ENCODE assay signal across 1 cellular context in the genomic region with DNA sequence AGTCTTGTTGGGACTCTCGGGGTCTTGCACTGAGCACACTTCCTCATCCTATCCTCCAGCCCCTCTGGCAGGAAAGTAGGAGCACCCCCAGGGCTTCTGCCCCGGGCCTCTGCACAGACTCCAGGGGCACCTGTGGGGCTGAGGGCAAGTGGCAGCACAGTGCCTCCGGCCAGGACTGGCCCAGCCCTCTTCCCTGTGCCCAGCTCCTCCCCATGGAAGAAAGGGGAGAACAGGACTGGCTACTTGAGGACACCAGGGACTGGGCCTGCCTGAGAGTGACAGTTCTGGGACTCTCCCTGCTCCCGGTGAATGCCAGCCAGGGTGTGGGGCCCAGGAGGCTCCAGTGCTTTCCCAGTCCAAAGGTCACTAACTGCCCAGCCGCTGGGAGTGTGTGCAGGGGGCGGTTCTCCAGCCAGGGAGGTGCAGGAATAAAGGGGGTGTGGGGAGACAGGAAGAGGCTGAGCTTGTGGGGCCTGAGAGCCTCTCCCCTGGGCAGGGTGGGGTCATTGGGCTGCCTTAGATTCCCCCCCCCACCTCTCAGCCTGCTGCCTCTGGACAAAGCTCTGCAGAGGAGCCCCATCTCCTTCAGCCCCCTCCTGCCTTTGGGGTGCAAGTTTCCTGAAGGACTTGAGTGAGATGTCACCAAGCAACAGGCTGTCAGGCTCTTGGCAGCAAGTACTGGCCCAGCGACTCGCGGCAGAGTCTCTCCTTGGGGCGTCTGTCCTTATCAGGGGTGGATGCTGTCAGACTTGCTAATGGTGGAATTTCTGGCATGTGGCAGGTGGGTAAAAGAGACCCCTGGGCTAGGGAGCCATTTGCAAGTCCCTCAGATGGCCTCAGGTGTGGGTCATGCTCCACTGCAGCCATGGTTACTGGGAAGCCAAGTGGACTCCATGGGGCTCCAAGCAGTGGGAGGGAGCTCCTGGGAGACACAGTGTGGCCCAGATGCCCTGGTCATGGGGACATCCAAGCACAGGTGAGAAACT.
TF ChIP-seq lines count a peak whose summit lies in the region.

No MANE protein-coding gene starts in this region.

TF ChIP-seq in HepG2, 621 proteins besides CTCF, POLR2A, EP300 and RAD21 (continued from another document and continues in another):
- TF ChIP-seq, protein P1, sequence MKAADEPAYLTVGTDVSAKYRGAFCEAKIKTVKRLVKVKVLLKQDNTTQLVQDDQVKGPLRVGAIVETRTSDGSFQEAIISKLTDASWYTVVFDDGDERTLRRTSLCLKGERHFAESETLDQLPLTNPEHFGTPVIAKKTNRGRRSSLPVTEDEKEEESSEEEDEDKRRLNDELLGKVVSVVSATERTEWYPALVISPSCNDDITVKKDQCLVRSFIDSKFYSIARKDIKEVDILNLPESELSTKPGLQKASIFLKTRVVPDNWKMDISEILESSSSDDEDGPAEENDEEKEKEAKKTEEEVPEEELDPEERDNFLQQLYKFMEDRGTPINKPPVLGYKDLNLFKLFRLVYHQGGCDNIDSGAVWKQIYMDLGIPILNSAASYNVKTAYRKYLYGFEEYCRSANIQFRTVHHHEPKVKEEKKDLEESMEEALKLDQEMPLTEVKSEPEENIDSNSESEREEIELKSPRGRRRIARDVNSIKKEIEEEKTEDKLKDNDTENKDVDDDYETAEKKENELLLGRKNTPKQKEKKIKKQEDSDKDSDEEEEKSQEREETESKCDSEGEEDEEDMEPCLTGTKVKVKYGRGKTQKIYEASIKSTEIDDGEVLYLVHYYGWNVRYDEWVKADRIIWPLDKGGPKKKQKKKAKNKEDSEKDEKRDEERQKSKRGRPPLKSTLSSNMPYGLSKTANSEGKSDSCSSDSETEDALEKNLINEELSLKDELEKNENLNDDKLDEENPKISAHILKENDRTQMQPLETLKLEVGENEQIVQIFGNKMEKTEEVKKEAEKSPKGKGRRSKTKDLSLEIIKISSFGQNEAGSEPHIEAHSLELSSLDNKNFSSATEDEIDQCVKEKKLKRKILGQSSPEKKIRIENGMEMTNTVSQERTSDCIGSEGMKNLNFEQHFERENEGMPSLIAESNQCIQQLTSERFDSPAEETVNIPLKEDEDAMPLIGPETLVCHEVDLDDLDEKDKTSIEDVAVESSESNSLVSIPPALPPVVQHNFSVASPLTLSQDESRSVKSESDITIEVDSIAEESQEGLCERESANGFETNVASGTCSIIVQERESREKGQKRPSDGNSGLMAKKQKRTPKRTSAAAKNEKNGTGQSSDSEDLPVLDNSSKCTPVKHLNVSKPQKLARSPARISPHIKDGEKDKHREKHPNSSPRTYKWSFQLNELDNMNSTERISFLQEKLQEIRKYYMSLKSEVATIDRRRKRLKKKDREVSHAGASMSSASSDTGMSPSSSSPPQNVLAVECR (CRISPR knock-in tag; IDR thresholded peaks at IDR 0.05; ENCODE audit: borderline replicate concordance) = peak; percentile 87; the same call in 1 of the 2 replicates
- TF ChIP-seq POGZ (CRISPR knock-in tag; IDR thresholded peaks at IDR 0.05) (peak; percentile 79), JDP2 (CRISPR knock-in tag; IDR thresholded peaks at IDR 0.05; ENCODE audit: borderline replicate concordance) (no peak), NFATC3 (CRISPR knock-in tag; IDR thresholded peaks at IDR 0.05) (no peak), ZNF121 (CRISPR knock-in tag; IDR thresholded peaks at IDR 0.05) (peak; percentile 55; the same call in 1 of the 2 replicates), ZNF343 (CRISPR knock-in tag; IDR thresholded peaks at IDR 0.05) (no peak; the same call in 1 of the 2 replicates), RNF2 (conservative IDR thresholded peaks at IDR 0.05; ENCODE audit: low read depth) (no peak), HNF4G (IDR thresholded peaks at IDR 0.05; ENCODE audit: borderline replicate concordance, low read depth, low read length) (peak; percentile 98), HNF4G (CRISPR knock-in tag; IDR thresholded peaks at IDR 0.05; ENCODE audit: borderline replicate concordance, low read depth) (peak; percentile 99), MEF2D (CRISPR knock-in tag; IDR thresholded peaks at IDR 0.05) (peak; percentile 84), XBP1 (CRISPR knock-in tag; IDR thresholded peaks at IDR 0.05) (no peak), AHR (CRISPR knock-in tag; IDR thresholded peaks at IDR 0.05) (no peak), ZNF644 (CRISPR knock-in tag; IDR thresholded peaks at IDR 0.05; ENCODE audit: low read depth) (peak; percentile 48; the same call in 1 of the 2 replicates), ZKSCAN1 (IDR thresholded peaks at IDR 0.05; ENCODE audit: low read length) (no peak), PLRG1 (conservative IDR thresholded peaks at IDR 0.05) (no peak), JUN (CRISPR knock-in tag; IDR thresholded peaks at IDR 0.05) (no peak), TARDBP (CRISPR knock-in tag; IDR thresholded peaks at IDR 0.05) (peak; percentile 97), ZNF431 (CRISPR knock-in tag; IDR thresholded peaks at IDR 0.05; ENCODE audit: borderline replicate concordance, low read depth) (no peak; the same call in 1 of the 2 replicates), TBX2 (CRISPR knock-in tag; IDR thresholded peaks at IDR 0.05; ENCODE audit: borderline replicate concordance) (peak; percentile 98), NR2F6 (IDR thresholded peaks at IDR 0.05) (no peak), NR2F6 (CRISPR knock-in tag; IDR thresholded peaks at IDR 0.05) (peak; percentile 81), PHF5A (CRISPR knock-in tag; IDR thresholded peaks at IDR 0.05; ENCODE audit: low read depth, unreplicated experiment) (no peak), ZNF317 (CRISPR knock-in tag; IDR thresholded peaks at IDR 0.05) (no peak; the same call in 1 of the 2 replicates), PPARG (CRISPR knock-in tag; conservative IDR thresholded peaks at IDR 0.05) (no peak), SATB2 (CRISPR knock-in tag; IDR thresholded peaks at IDR 0.05) (no peak), MBNL3 (CRISPR knock-in tag; conservative IDR thresholded peaks at IDR 0.05) (no peak), MIER2 (CRISPR knock-in tag; IDR thresholded peaks at IDR 0.05) (peak; percentile 57; the same call in 1 of the 2 replicates)
- TF ChIP-seq, protein P2, sequence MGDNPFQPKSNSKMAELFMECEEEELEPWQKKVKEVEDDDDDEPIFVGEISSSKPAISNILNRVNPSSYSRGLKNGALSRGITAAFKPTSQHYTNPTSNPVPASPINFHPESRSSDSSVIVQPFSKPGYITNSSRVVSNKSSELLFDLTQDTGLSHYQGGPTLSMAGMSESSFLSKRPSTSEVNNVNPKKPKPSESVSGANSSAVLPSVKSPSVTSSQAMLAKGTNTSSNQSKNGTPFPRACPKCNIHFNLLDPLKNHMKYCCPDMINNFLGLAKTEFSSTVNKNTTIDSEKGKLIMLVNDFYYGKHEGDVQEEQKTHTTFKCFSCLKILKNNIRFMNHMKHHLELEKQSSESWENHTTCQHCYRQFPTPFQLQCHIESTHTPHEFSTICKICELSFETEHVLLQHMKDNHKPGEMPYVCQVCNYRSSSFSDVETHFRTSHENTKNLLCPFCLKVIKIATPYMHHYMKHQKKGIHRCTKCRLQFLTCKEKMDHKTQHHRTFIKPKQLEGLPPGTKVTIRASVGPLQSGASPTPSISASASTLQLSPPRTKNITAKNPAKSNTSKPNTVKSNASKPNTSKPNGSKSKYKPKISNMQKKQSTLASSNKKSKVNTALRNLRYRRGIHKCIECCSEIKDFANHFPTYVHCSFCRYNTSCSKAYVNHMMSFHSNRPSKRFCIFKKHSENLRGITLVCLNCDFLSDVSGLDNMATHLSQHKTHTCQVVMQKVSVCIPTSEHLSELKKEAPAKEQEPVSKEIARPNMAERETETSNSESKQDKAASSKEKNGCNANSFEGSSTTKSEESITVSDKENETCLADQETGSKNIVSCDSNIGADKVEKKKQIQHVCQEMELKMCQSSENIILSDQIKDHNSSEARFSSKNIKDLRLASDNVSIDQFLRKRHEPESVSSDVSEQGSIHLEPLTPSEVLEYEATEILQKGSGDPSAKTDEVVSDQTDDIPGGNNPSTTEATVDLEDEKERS (CRISPR knock-in tag; IDR thresholded peaks at IDR 0.05) = peak; percentile 95
- TF ChIP-seq, protein P3, sequence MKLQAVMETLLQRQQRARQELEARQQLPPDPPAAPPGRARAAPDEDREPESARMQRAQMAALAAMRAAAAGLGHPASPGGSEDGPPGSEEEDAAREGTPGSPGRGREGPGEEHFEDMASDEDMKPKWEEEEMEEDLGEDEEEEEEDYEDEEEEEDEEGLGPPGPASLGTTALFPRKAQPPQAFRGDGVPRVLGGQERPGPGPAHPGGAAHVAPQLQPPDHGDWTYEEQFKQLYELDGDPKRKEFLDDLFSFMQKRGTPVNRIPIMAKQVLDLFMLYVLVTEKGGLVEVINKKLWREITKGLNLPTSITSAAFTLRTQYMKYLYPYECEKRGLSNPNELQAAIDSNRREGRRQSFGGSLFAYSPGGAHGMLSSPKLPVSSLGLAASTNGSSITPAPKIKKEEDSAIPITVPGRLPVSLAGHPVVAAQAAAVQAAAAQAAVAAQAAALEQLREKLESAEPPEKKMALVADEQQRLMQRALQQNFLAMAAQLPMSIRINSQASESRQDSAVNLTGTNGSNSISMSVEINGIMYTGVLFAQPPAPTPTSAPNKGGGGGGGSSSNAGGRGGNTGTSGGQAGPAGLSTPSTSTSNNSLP (IDR thresholded peaks at IDR 0.05; ENCODE audit: low read depth, low read length) = no peak
- TF ChIP-seq, protein P4, sequence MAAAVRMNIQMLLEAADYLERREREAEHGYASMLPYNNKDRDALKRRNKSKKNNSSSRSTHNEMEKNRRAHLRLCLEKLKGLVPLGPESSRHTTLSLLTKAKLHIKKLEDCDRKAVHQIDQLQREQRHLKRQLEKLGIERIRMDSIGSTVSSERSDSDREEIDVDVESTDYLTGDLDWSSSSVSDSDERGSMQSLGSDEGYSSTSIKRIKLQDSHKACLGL (CRISPR knock-in tag; IDR thresholded peaks at IDR 0.05) = 0 out of 2 replicates have a peak, but pooled peaks have one; percentile 25
- TF ChIP-seq, protein P5, sequence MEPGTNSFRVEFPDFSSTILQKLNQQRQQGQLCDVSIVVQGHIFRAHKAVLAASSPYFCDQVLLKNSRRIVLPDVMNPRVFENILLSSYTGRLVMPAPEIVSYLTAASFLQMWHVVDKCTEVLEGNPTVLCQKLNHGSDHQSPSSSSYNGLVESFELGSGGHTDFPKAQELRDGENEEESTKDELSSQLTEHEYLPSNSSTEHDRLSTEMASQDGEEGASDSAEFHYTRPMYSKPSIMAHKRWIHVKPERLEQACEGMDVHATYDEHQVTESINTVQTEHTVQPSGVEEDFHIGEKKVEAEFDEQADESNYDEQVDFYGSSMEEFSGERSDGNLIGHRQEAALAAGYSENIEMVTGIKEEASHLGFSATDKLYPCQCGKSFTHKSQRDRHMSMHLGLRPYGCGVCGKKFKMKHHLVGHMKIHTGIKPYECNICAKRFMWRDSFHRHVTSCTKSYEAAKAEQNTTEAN (CRISPR knock-in tag; conservative IDR thresholded peaks at IDR 0.05) = peak; percentile 82
- TF ChIP-seq, protein P6, sequence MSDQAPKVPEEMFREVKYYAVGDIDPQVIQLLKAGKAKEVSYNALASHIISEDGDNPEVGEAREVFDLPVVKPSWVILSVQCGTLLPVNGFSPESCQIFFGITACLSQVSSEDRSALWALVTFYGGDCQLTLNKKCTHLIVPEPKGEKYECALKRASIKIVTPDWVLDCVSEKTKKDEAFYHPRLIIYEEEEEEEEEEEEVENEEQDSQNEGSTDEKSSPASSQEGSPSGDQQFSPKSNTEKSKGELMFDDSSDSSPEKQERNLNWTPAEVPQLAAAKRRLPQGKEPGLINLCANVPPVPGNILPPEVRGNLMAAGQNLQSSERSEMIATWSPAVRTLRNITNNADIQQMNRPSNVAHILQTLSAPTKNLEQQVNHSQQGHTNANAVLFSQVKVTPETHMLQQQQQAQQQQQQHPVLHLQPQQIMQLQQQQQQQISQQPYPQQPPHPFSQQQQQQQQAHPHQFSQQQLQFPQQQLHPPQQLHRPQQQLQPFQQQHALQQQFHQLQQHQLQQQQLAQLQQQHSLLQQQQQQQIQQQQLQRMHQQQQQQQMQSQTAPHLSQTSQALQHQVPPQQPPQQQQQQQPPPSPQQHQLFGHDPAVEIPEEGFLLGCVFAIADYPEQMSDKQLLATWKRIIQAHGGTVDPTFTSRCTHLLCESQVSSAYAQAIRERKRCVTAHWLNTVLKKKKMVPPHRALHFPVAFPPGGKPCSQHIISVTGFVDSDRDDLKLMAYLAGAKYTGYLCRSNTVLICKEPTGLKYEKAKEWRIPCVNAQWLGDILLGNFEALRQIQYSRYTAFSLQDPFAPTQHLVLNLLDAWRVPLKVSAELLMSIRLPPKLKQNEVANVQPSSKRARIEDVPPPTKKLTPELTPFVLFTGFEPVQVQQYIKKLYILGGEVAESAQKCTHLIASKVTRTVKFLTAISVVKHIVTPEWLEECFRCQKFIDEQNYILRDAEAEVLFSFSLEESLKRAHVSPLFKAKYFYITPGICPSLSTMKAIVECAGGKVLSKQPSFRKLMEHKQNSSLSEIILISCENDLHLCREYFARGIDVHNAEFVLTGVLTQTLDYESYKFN (CRISPR knock-in tag; conservative IDR thresholded peaks at IDR 0.05) = peak; percentile 100
- TF ChIP-seq, protein P7, sequence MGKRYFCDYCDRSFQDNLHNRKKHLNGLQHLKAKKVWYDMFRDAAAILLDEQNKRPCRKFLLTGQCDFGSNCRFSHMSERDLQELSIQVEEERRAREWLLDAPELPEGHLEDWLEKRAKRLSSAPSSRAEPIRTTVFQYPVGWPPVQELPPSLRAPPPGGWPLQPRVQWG (CRISPR knock-in tag; IDR thresholded peaks at IDR 0.05; ENCODE audit: borderline replicate concordance, low read depth) = no peak
- TF ChIP-seq, protein P8, sequence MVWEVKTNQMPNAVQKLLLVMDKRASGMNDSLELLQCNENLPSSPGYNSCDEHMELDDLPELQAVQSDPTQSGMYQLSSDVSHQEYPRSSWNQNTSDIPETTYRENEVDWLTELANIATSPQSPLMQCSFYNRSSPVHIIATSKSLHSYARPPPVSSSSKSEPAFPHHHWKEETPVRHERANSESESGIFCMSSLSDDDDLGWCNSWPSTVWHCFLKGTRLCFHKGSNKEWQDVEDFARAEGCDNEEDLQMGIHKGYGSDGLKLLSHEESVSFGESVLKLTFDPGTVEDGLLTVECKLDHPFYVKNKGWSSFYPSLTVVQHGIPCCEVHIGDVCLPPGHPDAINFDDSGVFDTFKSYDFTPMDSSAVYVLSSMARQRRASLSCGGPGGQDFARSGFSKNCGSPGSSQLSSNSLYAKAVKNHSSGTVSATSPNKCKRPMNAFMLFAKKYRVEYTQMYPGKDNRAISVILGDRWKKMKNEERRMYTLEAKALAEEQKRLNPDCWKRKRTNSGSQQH (CRISPR knock-in tag; IDR thresholded peaks at IDR 0.05; ENCODE audit: low read depth) = peak; percentile 79
- TF ChIP-seq, protein P9, sequence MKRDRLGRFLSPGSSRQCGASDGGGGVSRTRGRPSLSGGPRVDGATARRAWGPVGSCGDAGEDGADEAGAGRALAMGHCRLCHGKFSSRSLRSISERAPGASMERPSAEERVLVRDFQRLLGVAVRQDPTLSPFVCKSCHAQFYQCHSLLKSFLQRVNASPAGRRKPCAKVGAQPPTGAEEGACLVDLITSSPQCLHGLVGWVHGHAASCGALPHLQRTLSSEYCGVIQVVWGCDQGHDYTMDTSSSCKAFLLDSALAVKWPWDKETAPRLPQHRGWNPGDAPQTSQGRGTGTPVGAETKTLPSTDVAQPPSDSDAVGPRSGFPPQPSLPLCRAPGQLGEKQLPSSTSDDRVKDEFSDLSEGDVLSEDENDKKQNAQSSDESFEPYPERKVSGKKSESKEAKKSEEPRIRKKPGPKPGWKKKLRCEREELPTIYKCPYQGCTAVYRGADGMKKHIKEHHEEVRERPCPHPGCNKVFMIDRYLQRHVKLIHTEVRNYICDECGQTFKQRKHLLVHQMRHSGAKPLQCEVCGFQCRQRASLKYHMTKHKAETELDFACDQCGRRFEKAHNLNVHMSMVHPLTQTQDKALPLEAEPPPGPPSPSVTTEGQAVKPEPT (CRISPR knock-in tag; IDR thresholded peaks at IDR 0.05; ENCODE audit: low read depth) = no peak
- TF ChIP-seq, protein P10, sequence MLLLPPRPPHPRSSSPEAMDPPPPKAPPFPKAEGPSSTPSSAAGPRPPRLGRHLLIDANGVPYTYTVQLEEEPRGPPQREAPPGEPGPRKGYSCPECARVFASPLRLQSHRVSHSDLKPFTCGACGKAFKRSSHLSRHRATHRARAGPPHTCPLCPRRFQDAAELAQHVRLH (CRISPR knock-in tag; IDR thresholded peaks at IDR 0.05; ENCODE audit: borderline replicate concordance, low read depth) = peak; percentile 94; the same call in 1 of the 2 replicates
